Comparison of ENCODE assay signal across 1 cellular context in the genomic region with DNA sequence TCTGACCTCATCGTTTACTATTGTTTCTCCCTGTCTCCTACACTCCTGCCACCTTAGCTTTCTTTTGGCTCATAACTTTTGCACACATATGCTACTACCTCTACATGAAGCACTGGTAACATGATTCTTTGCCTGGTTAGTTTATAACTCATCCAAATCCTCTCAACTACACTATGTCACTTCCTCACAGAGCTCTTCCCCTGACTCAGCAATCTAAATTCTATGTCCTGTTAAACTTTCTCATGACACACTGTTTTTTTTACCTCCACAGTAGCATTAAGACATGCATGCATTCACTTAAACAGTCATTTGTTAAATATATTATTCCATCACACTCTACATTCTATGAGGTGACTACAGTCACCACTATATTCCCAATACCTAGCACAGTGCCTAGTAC.
A peak's percentile ranks its signal among the peaks of the same experiment; 100 is the strongest.
TF ChIP-seq lines count a peak whose summit lies in the region.

No MANE protein-coding gene starts in this region.

TF ChIP-seq in K562, 482 proteins besides CTCF, POLR2A, EP300 and RAD21 (continued from another document):
- TF ChIP-seq MAFG (tag; conservative IDR thresholded peaks at IDR 0.05) = peak; percentile 91
- TF ChIP-seq NFRKB (IDR thresholded peaks at IDR 0.05; ENCODE audit: low read depth) = no peak
- no peak for TF ChIP-seq BRD4 (IDR thresholded peaks at IDR 0.05)
- TF ChIP-seq GATA2 (CRISPR knock-in tag; IDR thresholded peaks at IDR 0.05) = no peak
- TF ChIP-seq ELF4 (CRISPR knock-in tag; IDR thresholded peaks at IDR 0.05) = no peak
- TF ChIP-seq, protein P1, sequence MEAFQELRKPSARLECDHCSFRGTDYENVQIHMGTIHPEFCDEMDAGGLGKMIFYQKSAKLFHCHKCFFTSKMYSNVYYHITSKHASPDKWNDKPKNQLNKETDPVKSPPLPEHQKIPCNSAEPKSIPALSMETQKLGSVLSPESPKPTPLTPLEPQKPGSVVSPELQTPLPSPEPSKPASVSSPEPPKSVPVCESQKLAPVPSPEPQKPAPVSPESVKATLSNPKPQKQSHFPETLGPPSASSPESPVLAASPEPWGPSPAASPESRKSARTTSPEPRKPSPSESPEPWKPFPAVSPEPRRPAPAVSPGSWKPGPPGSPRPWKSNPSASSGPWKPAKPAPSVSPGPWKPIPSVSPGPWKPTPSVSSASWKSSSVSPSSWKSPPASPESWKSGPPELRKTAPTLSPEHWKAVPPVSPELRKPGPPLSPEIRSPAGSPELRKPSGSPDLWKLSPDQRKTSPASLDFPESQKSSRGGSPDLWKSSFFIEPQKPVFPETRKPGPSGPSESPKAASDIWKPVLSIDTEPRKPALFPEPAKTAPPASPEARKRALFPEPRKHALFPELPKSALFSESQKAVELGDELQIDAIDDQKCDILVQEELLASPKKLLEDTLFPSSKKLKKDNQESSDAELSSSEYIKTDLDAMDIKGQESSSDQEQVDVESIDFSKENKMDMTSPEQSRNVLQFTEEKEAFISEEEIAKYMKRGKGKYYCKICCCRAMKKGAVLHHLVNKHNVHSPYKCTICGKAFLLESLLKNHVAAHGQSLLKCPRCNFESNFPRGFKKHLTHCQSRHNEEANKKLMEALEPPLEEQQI (IDR thresholded peaks at IDR 0.05) = 0 out of 2 replicates have a peak, but pooled peaks have one; percentile 42
- no peak for TF ChIP-seq TGIF2 (CRISPR knock-in tag; IDR thresholded peaks at IDR 0.05)
- TF ChIP-seq, protein P2, sequence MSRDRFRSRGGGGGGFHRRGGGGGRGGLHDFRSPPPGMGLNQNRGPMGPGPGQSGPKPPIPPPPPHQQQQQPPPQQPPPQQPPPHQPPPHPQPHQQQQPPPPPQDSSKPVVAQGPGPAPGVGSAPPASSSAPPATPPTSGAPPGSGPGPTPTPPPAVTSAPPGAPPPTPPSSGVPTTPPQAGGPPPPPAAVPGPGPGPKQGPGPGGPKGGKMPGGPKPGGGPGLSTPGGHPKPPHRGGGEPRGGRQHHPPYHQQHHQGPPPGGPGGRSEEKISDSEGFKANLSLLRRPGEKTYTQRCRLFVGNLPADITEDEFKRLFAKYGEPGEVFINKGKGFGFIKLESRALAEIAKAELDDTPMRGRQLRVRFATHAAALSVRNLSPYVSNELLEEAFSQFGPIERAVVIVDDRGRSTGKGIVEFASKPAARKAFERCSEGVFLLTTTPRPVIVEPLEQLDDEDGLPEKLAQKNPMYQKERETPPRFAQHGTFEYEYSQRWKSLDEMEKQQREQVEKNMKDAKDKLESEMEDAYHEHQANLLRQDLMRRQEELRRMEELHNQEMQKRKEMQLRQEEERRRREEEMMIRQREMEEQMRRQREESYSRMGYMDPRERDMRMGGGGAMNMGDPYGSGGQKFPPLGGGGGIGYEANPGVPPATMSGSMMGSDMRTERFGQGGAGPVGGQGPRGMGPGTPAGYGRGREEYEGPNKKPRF (IDR thresholded peaks at IDR 0.05; ENCODE audit: low read depth, low read length) = no peak
- TF ChIP-seq ZNF347 (CRISPR knock-in tag; IDR thresholded peaks at IDR 0.05; ENCODE audit: low read depth) = no peak
- TF ChIP-seq JUN (IDR thresholded peaks at IDR 0.05; ENCODE audit: borderline replicate concordance, low read depth, low read length) = no peak
- TF ChIP-seq JUN (CRISPR knock-in tag; IDR thresholded peaks at IDR 0.05; ENCODE audit: borderline replicate concordance) = no peak
- TF ChIP-seq ZNF431 (CRISPR knock-in tag; IDR thresholded peaks at IDR 0.05) = no peak
- TF ChIP-seq PHF21A (IDR thresholded peaks at IDR 0.05; ENCODE audit: borderline replicate concordance, low read depth) = no peak
- TF ChIP-seq ZNF316 (IDR thresholded peaks at IDR 0.05) = peak; percentile 99
- peak; percentile 75 for TF ChIP-seq SPI1 (IDR thresholded peaks at IDR 0.05; ENCODE audit: borderline replicate concordance, low read depth, low read length)
- TF ChIP-seq MCM2 (IDR thresholded peaks at IDR 0.05; ENCODE audit: low read depth) = no peak
- TF ChIP-seq, protein P3, sequence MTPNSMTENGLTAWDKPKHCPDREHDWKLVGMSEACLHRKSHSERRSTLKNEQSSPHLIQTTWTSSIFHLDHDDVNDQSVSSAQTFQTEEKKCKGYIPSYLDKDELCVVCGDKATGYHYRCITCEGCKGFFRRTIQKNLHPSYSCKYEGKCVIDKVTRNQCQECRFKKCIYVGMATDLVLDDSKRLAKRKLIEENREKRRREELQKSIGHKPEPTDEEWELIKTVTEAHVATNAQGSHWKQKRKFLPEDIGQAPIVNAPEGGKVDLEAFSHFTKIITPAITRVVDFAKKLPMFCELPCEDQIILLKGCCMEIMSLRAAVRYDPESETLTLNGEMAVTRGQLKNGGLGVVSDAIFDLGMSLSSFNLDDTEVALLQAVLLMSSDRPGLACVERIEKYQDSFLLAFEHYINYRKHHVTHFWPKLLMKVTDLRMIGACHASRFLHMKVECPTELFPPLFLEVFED (CRISPR knock-in tag; conservative IDR thresholded peaks at IDR 0.05) = no peak
- peak; percentile 98 for TF ChIP-seq C11orf30 (IDR thresholded peaks at IDR 0.05; ENCODE audit: low read depth)
- no peak for TF ChIP-seq JUND (IDR thresholded peaks at IDR 0.05; ENCODE audit: borderline replicate concordance, low read depth, low read length)
- no peak for TF ChIP-seq JUND (tag; IDR thresholded peaks at IDR 0.05; ENCODE audit: borderline replicate concordance, low read depth, low read length)
- peak; percentile 56; the same call in 1 of the 2 replicates for TF ChIP-seq DPF2 (IDR thresholded peaks at IDR 0.05)
- TF ChIP-seq ZNF133 (CRISPR knock-in tag; IDR thresholded peaks at IDR 0.05) = no peak
- peak; percentile 84 for TF ChIP-seq HMBOX1 (IDR thresholded peaks at IDR 0.05)
- no peak for TF ChIP-seq ZNF140 (CRISPR knock-in tag; IDR thresholded peaks at IDR 0.05)
- TF ChIP-seq YBX1 (IDR thresholded peaks at IDR 0.05) = no peak
- TF ChIP-seq L3MBTL2 (IDR thresholded peaks at IDR 0.05) = no peak
- TF ChIP-seq NKRF (IDR thresholded peaks at IDR 0.05; ENCODE audit: borderline replicate concordance) = no peak
- TF ChIP-seq, protein P4, sequence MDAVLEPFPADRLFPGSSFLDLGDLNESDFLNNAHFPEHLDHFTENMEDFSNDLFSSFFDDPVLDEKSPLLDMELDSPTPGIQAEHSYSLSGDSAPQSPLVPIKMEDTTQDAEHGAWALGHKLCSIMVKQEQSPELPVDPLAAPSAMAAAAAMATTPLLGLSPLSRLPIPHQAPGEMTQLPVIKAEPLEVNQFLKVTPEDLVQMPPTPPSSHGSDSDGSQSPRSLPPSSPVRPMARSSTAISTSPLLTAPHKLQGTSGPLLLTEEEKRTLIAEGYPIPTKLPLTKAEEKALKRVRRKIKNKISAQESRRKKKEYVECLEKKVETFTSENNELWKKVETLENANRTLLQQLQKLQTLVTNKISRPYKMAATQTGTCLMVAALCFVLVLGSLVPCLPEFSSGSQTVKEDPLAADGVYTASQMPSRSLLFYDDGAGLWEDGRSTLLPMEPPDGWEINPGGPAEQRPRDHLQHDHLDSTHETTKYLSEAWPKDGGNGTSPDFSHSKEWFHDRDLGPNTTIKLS (IDR thresholded peaks at IDR 0.05; ENCODE audit: borderline replicate concordance, low read depth) = no peak
- no peak for TF ChIP-seq ZNF445 (CRISPR knock-in tag; IDR thresholded peaks at IDR 0.05; ENCODE audit: low read depth)
- TF ChIP-seq SAFB (IDR thresholded peaks at IDR 0.05; ENCODE audit: borderline replicate concordance, low read depth, low read length) = no peak
- no peak for TF ChIP-seq SMAD2 (IDR thresholded peaks at IDR 0.05; ENCODE audit: low read depth, low read length)
- TF ChIP-seq TEAD2 (tag; IDR thresholded peaks at IDR 0.05) = no peak
- no peak for TF ChIP-seq CBFB (CRISPR knock-in tag; IDR thresholded peaks at IDR 0.05)
- no peak for TF ChIP-seq ZNF551 (CRISPR knock-in tag; IDR thresholded peaks at IDR 0.05)
- 0 out of 2 replicates have a peak, but pooled peaks have one; percentile 22 for TF ChIP-seq EHMT2 (IDR thresholded peaks at IDR 0.05)
- no peak for TF ChIP-seq TEAD1 (CRISPR knock-in tag; IDR thresholded peaks at IDR 0.05)
- TF ChIP-seq ARID1B (IDR thresholded peaks at IDR 0.05) = 0 out of 2 replicates have a peak, but pooled peaks have one; percentile 36
- no peak for TF ChIP-seq FOXJ3 (CRISPR knock-in tag; IDR thresholded peaks at IDR 0.05)
- no peak for TF ChIP-seq DEAF1 (CRISPR knock-in tag; IDR thresholded peaks at IDR 0.05)
- no peak for TF ChIP-seq ZMIZ1 (IDR thresholded peaks at IDR 0.05; ENCODE audit: low read depth in 2 of 2, low read length in 2 of 2)
- TF ChIP-seq NFE2 (IDR thresholded peaks at IDR 0.05; ENCODE audit: low read depth) = peak; percentile 68
- 0 out of 2 replicates have a peak, but pooled peaks have one; percentile 18 for TF ChIP-seq SMARCA4 (IDR thresholded peaks at IDR 0.05)
- TF ChIP-seq MAFK (IDR thresholded peaks at IDR 0.05; ENCODE audit: low read length) = peak; percentile 91
- TF ChIP-seq HOXB6 (CRISPR knock-in tag; IDR thresholded peaks at IDR 0.05; ENCODE audit: borderline replicate concordance) = no peak
- TF ChIP-seq ZNF764 (CRISPR knock-in tag; IDR thresholded peaks at IDR 0.05; ENCODE audit: low read depth) = no peak
- no peak for TF ChIP-seq ZSCAN32 (CRISPR knock-in tag; IDR thresholded peaks at IDR 0.05)
TF ChIP-seq in K562: peak in this region for 14.
